ENCODE assay signal across 20 cellular contexts in the genomic region with DNA sequence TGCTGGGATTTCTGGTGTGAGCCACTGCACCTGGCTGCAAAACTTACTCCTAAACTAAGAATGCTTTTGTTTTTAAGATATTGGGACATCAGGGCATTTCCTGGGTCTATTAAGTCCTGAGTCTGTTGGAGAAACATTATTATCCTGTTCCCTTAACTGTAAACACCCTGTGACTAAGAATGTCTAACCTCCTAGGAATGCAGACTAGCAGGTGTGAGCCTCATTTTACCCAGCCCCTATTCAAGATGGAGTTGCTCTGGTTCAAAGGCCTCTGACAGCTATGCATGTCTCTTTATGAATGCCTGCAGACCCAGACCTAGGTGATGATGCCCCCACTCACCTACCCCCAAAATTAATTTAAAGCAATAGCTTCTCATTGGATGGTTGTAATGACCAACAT. TPM values are rescaled to one million over a fixed set of nuclear protein-coding genes. Genes with fewer than 3 reads are reported as not detected.
DNase-seq lines count a peak whose midpoint lies in the region; ATAC-seq, FAIRE-seq and TF ChIP-seq lines count a peak whose summit lies in the region.
"Had no signal": no experiment of that assay in that cellular context is flagged by ENCODE, and none has a peak within 500 bp of the region (broad histone marks: within the 10 kb centered on the region; RNA-seq: fewer than 3 reads in every experiment).

No MANE protein-coding gene starts in this region.

- no peaks in the 10 kb centered on the region for H3K4me1 Mint-ChIP-seq in MCF 10A (ENCODE audit: insufficient read depth, unreplicated experiment)
- no peaks in the 10 kb centered on the region for H3K4me1 Mint-ChIP-seq in astrocyte (ENCODE audit: low read depth, unreplicated experiment)
- H3K4me1 Mint-ChIP-seq: brain had no signal

- CTCF ChIA-PET in MCF 10A (lab: Yijun Ruan, JAX): interaction anchor here (0.6 to 1.1 kb wide), 3 partner anchors 121 to 282 kb away, joined by 4 to 5 read pairs (median 4); no protein-coding TSS in a partner anchor

- H3K4me2 ChIP-seq in astrocyte (ENCODE audit: low read length): no peak overlapping the region
- no peak overlapping the region for H3K4me2 ChIP-seq in hepatocyte

- H2AFZ ChIP-seq in astrocyte (ENCODE audit: low read depth, low read length) (no peak overlapping the region), hepatocyte (no peak overlapping the region)

- no peak for ATAC-seq in GM18868 (IDR thresholded peaks at IDR 0.05; ENCODE audit: unreplicated experiment)
- ATAC-seq: activated CD4-positive, CD25-positive, alpha-beta regulatory T cell treated with anti-CD3 and anti-CD28 coated beads, Interleukin-2, amount 50 U/mL, for 24 hours; HepG2; psoas muscle had no signal

- H3K27me3 Mint-ChIP-seq in MCF 10A (ENCODE audit: insufficient read depth, unreplicated experiment) (no peaks in the 10 kb centered on the region), astrocyte (ENCODE audit: low read depth, unreplicated experiment) (no peaks in the 10 kb centered on the region)
- H3K27me3 Mint-ChIP-seq: brain; CD4-positive, alpha-beta T cell; naive B cell had no signal

- H3K4me3 ChIP-seq in breast epithelium: no peak overlapping the region
- H3K4me3 ChIP-seq in astrocyte (ENCODE audit: insufficient read depth, low read depth, low read length): no peak overlapping the region
- H3K4me3 ChIP-seq in hepatocyte: no peak overlapping the region
- no peak overlapping the region for H3K4me3 ChIP-seq in small intestine (ENCODE audit: low read depth in 1 of 2, low read length in 2 of 2)
- H3K4me3 ChIP-seq: psoas muscle, testis had no signal

- POLR2A ChIA-PET in MCF 10A (lab: Yijun Ruan, JAX): interaction anchor here (0.6 to 2.0 kb wide), 3 partner anchors 9 to 235 kb away, joined by 3 to 4 read pairs (median 3); no protein-coding TSS in a partner anchor

- H3K4me3 Mint-ChIP-seq in MCF 10A (ENCODE audit: unreplicated experiment): no peak overlapping the region
- no peak overlapping the region for H3K4me3 Mint-ChIP-seq in astrocyte (ENCODE audit: unreplicated experiment)
- H3K4me3 Mint-ChIP-seq: brain; CD4-positive, alpha-beta T cell; naive B cell had no signal

- H3K4me1 ChIP-seq in breast epithelium (no peaks in the 10 kb centered on the region), astrocyte (ENCODE audit: insufficient read depth, low read length) (no peaks in the 10 kb centered on the region), hepatocyte (ENCODE audit: insufficient read depth) (no peaks in the 10 kb centered on the region), small intestine (ENCODE audit: control insufficient read depth in 2 of 2, insufficient read depth in 1 of 2, low read depth in 1 of 2, low read length in 1 of 2) (no peaks in the 10 kb centered on the region)
- H3K4me1 ChIP-seq: psoas muscle, testis had no signal

- H3K9me3 ChIP-seq in breast epithelium (no peaks in the 10 kb centered on the region), astrocyte (ENCODE audit: insufficient read depth, low read depth, low read length) (no peaks in the 10 kb centered on the region), hepatocyte (ENCODE audit: low read depth) (no peaks in the 10 kb centered on the region), small intestine (ENCODE audit: control insufficient read depth, low read depth) (no peaks in the 10 kb centered on the region)
- H3K9me3 ChIP-seq: psoas muscle, testis had no signal

- in situ Hi-C loops in GM13976 (cut with MboI; ENCODE audit: low sequenced_read_pairs, unreplicated experiment): no loop called here

- H3K36me3 Mint-ChIP-seq in MCF 10A (ENCODE audit: insufficient read depth, unreplicated experiment) (peaks cover 80% of the 10 kb centered on the region), astrocyte (ENCODE audit: low read depth, unreplicated experiment) (peaks cover 26% of the 10 kb centered on the region)

- H3K9me3 Mint-ChIP-seq in MCF 10A (ENCODE audit: unreplicated experiment): no peaks in the 10 kb centered on the region
- no peaks in the 10 kb centered on the region for H3K9me3 Mint-ChIP-seq in astrocyte (ENCODE audit: unreplicated experiment)
- H3K9me3 Mint-ChIP-seq: brain; CD4-positive, alpha-beta T cell; naive B cell had no signal

- TF ChIP-seq CTCF in MCF 10A (IDR thresholded peaks at IDR 0.05; ENCODE audit: unreplicated experiment): no peak
- TF ChIP-seq CTCF in breast epithelium (IDR thresholded peaks at IDR 0.05): no peak
- no peak for TF ChIP-seq CTCF in astrocyte (IDR thresholded peaks at IDR 0.05; ENCODE audit: insufficient read depth, low read depth, low read length)
- TF ChIP-seq CTCF in hepatocyte (IDR thresholded peaks at IDR 0.05; ENCODE audit: poor library complexity): no peak
- TF ChIP-seq CTCF in GM13976 (IDR thresholded peaks at IDR 0.05; ENCODE audit: borderline replicate concordance, control extremely low read depth, extremely low read depth, insufficient read depth, missing control alignments): no peak

- H3K27me3 ChIP-seq in breast epithelium: no peaks in the 10 kb centered on the region
- no peaks in the 10 kb centered on the region for H3K27me3 ChIP-seq in astrocyte (ENCODE audit: insufficient read depth, low read length)
- H3K27me3 ChIP-seq in hepatocyte: no peaks in the 10 kb centered on the region
- H3K27me3 ChIP-seq in small intestine (ENCODE audit: control insufficient read depth in 2 of 2, insufficient read depth in 2 of 2, low read length in 2 of 2): no peaks in the 10 kb centered on the region
- H3K27me3 ChIP-seq: testis had no signal

- TF ChIP-seq POLR2A in breast epithelium (IDR thresholded peaks at IDR 0.05): no peak

- H3K27ac ChIP-seq in breast epithelium (no peak overlapping the region), astrocyte (ENCODE audit: low read depth, low read length) (no peak overlapping the region), hepatocyte (peak overlapping the region; percentile 60), small intestine (ENCODE audit: low read depth in 1 of 2, low read length in 1 of 2) (no peak overlapping the region)
- H3K27ac ChIP-seq: 22Rv1, psoas muscle, testis had no signal

- H3K9ac ChIP-seq in astrocyte (ENCODE audit: low read length): no peak overlapping the region

- no peak overlapping the region for H3K27ac Mint-ChIP-seq in MCF 10A (ENCODE audit: low read depth, unreplicated experiment)
- H3K27ac Mint-ChIP-seq in astrocyte (ENCODE audit: unreplicated experiment): no peak overlapping the region
- H3K27ac Mint-ChIP-seq: brain; CD4-positive, alpha-beta T cell; naive B cell had no signal

- no TSS peak for BruUV-seq in MCF 10A (replicated peaks; lab: Mats Ljungman, UMichigan)

- H3K9me2 ChIP-seq in hepatocyte (replicated peaks; ENCODE audit: insufficient read depth): no peaks in the 10 kb centered on the region

- H3K36me3 ChIP-seq in breast epithelium (no peaks in the 10 kb centered on the region), astrocyte (ENCODE audit: insufficient read depth, low read length) (peaks cover 24% of the 10 kb centered on the region), hepatocyte (replicated peaks; ENCODE audit: insufficient read depth, low read depth) (no peaks in the 10 kb centered on the region), small intestine (ENCODE audit: control insufficient read depth in 2 of 2, insufficient read depth in 2 of 2, low read length in 2 of 2) (peaks cover 18 to 20% of the 10 kb centered on the region in 2 donors)

- DNase-seq in MCF 10A (ENCODE audit: unreplicated experiment) (peak; percentile 39), breast epithelium (ENCODE audit: low spot score in 2 of 2) (no peak), astrocyte (ENCODE audit: low read depth) (peak; percentile 43), hepatocyte (ENCODE audit: low spot score) (no peak), NCI-H748 treated with DMSO at 0.1 percent for 48 hours (lab: John Stamatoyannopoulos, UW) (no peak), small intestine (no peak), GM13976 (ENCODE audit: low spot score) (no peak)
- DNase-seq: CD4-positive, alpha-beta T cell; effector memory CD4-positive, alpha-beta T cell; naive B cell; NCI-H1105 treated with DMSO at 0.1 percent for 48 hours; NCI-H524 treated with DMSO at 0.1 percent for 48 hours; psoas muscle; testis had no signal

- H3K79me2 ChIP-seq in astrocyte (ENCODE audit: insufficient read depth, low read length) (no peaks in the 10 kb centered on the region), hepatocyte (no peaks in the 10 kb centered on the region)

- intact Hi-C loops in MCF 10A (cut with micrococcal nuclease) (no loop called here), breast epithelium (cut with DNase I; ENCODE audit: low total_unique reads) (no loop called here)

- no peak for FAIRE-seq in astrocyte (lab: Jason Lieb, UNC)
- no peak for FAIRE-seq in small intestine (lab: Jason Lieb, UNC)
- FAIRE-seq: G401.6, HepG2 had no signal

- no peaks in the 10 kb centered on the region for H4K20me1 ChIP-seq in astrocyte (ENCODE audit: insufficient read depth, low read length)
- no peaks in the 10 kb centered on the region for H4K20me1 ChIP-seq in hepatocyte (ENCODE audit: insufficient read depth, poor library complexity, severe bottlenecking)

RNA-seq across cellular contexts. Expression of a gene that starts 46.2 kb away (rescaled TPM):
- 13.3 and 16.2 TPM in 2 replicates for total RNA-seq in MCF 10A (2022)
- 10 to 100 TPM; 13.6 to 20.0 (median 16.1) TPM for total RNA-seq in breast epithelium
- total RNA-seq in astrocyte: 13.0 and 16.2 TPM in 2 replicates
- 14.5 and 15.9 TPM in 2 replicates for total RNA-seq in hepatocyte
- 12.9 and 14.7 TPM in 2 replicates for polyA plus RNA-seq in hepatocyte
- 10 to 100 TPM; 11.1 to 15.2 (median 12.2) TPM for polyA plus RNA-seq in small intestine

RNA-seq across cellular contexts. Expression of a gene that starts 50.1 kb away (rescaled TPM):
- total RNA-seq in MCF 10A (2022): 37.4 and 55.0 TPM in 2 replicates
- total RNA-seq in breast epithelium: 10 to 100 TPM; 24.9 to 31.3 (median 27.5) TPM
- 59.6 and 69.8 TPM in 2 replicates for total RNA-seq in astrocyte
- 22.9 and 30.4 TPM in 2 replicates for total RNA-seq in hepatocyte
- 12.6 and 13.2 TPM in 2 replicates for polyA plus RNA-seq in hepatocyte
- 10 to 100 TPM in 1 of 3 donors, 1 to 10 TPM in 2; 6.2 to 11.3 (median 7.4) TPM for polyA plus RNA-seq in small intestine

Comparison
In these comparisons a context has a peak if more than half of its experiments do, and no peak if none do; other contexts are left out.
1. DNase-seq: peak in MCF 10A (single experiment) and astrocyte (single experiment); none in breast epithelium (0 of 2), hepatocyte (single experiment), NCI-H748 treated with DMSO at 0.1 percent for 48 hours (single experiment), small intestine (single experiment) and GM13976 (single experiment).